15 cellular contexts compared by ENCODE assay signal in genomic region chr17:69323806-69324205, GRCh38.
"Had no signal": no experiment of that assay in that cellular context is flagged by ENCODE, and none has a peak within 500 bp of the region (broad histone marks: within the 10 kb centered on the region; RNA-seq: fewer than 3 reads in every experiment).

No MANE protein-coding gene starts in this region.

- H3K4me3 Mint-ChIP-seq: activated naive CD8-positive, alpha-beta T cell treated with anti-CD3 and anti-CD28 coated beads for 36 hours; endodermal cell; stimulated activated naive B cell treated with anti-CD40 and anti-IgM and Interleukin-4, amounts not matched to agents 10 μg/mL and 1 μg/mL and 100 μg/mL, for 72 hours had no signal

- H3K27ac Mint-ChIP-seq: activated naive CD8-positive, alpha-beta T cell treated with anti-CD3 and anti-CD28 coated beads for 36 hours; endodermal cell; stimulated activated naive B cell treated with anti-CD40 and anti-IgM and Interleukin-4, amounts not matched to agents 10 μg/mL and 1 μg/mL and 100 μg/mL, for 72 hours had no signal

- H3K27me3 ChIP-seq: dorsolateral prefrontal cortex, foreskin keratinocyte, ovary had no signal

- ATAC-seq: foreskin keratinocyte; left lobe of liver; sciatic nerve; stimulated activated naive B cell treated with anti-CD40 and anti-IgM and Interleukin-4, amounts not matched to agents 10 μg/mL and 1 μg/mL and 100 μg/mL, for 72 hours had no signal

- H3K4me3 ChIP-seq: ovary, smooth muscle cell had no signal

- FAIRE-seq: kidney, TTC549 had no signal

- H3K9me3 ChIP-seq: ovary had no signal

- H3K27me3 Mint-ChIP-seq: activated naive CD8-positive, alpha-beta T cell treated with anti-CD3 and anti-CD28 coated beads for 36 hours; stimulated activated naive B cell treated with anti-CD40 and anti-IgM and Interleukin-4, amounts not matched to agents 10 μg/mL and 1 μg/mL and 100 μg/mL, for 72 hours had no signal

- H3K9me3 Mint-ChIP-seq: stimulated activated naive B cell treated with anti-CD40 and anti-IgM and Interleukin-4, amounts not matched to agents 10 μg/mL and 1 μg/mL and 100 μg/mL, for 72 hours had no signal

- H3K27ac ChIP-seq: dorsolateral prefrontal cortex, epithelial cell of prostate, foreskin keratinocyte, ovary had no signal

- H3K36me3 ChIP-seq: ovary had no signal

- DNase-seq: activated CD4-positive, alpha-beta T cell treated with anti-CD3 and anti-CD28 coated beads, Interleukin-2, amount 50 U/mL, for 4 hours; activated naive CD8-positive, alpha-beta T cell treated with anti-CD3 and anti-CD28 coated beads for 36 hours; amniotic stem cell; dorsolateral prefrontal cortex; endodermal cell; foreskin keratinocyte; head of caudate nucleus; kidney; ovary; stimulated activated naive B cell treated with anti-CD40 and anti-IgM and Interleukin-4, amounts not matched to agents 10 μg/mL and 1 μg/mL and 100 μg/mL, for 72 hours had no signal

- H3K4me1 ChIP-seq: foreskin keratinocyte had no signal
